In genomic region chr13:27927444-27928352, GRCh38 we compare ENCODE assay signal across 25 cellular contexts. TPM values are rescaled to one million over a fixed set of nuclear protein-coding genes. Genes with fewer than 3 reads are reported as not detected.
A peak's percentile ranks its signal among the peaks of the same experiment; 100 is the strongest.
DNase-seq lines count a peak whose midpoint lies in the region; ATAC-seq, FAIRE-seq and TF ChIP-seq lines count a peak whose summit lies in the region.
"Had no signal": no experiment of that assay in that cellular context is flagged by ENCODE, and none has a peak within 500 bp of the region (broad histone marks: within the 10 kb centered on the region; RNA-seq: fewer than 3 reads in every experiment).

No MANE protein-coding gene starts in this region.

- no peak for TF ChIP-seq POLR2A in endothelial cell of umbilical vein (IDR thresholded peaks at IDR 0.05; ENCODE audit: low read depth, low read length)

- BruUV-seq in endothelial cell of umbilical vein (replicated peaks; lab: Mats Ljungman, UMichigan), result no TSS peak

- H3F3A ChIP-seq in GM23338 (replicated peaks; ENCODE audit: low read depth), result peaks cover 30% of the 10 kb centered on the region

- no peaks in the 10 kb centered on the region for H3K9me2 ChIP-seq in GM23338 (ENCODE audit: insufficient read depth)

- H3K27me3 Mint-ChIP-seq in GM23338 (ENCODE audit: insufficient read depth, low read depth, poor library complexity), result peaks cover 99% of the 10 kb centered on the region

- H3K4me1 ChIP-seq in GM23338 (ENCODE audit: insufficient read depth), result peaks cover 27% of the 10 kb centered on the region
- no peaks in the 10 kb centered on the region for H3K4me1 ChIP-seq in endothelial cell of umbilical vein (ENCODE audit: control insufficient read depth, extremely low read depth, insufficient read depth, low read length)
- H3K4me1 ChIP-seq in osteoblast (ENCODE audit: insufficient read depth, low read length), result no peaks in the 10 kb centered on the region
- H3K4me1 ChIP-seq: BE2C, left lung had no signal

- H3K27me3 ChIP-seq in GM23338 (ENCODE audit: insufficient read depth) (peaks cover 100% of the 10 kb centered on the region), endothelial cell of umbilical vein (ENCODE audit: control insufficient read depth in 2 of 2, insufficient read depth in 2 of 2, low read length in 2 of 2) (peaks cover 71 to 90% of the 10 kb centered on the region in 2 experiments), osteoblast (ENCODE audit: insufficient read depth, low read length) (peaks cover 83% of the 10 kb centered on the region)

- peak overlapping the region; percentile 36; the same call in 1 of the 3 replicates for H3K4me3 Mint-ChIP-seq in GM23338

- H3K9me3 ChIP-seq in endothelial cell of umbilical vein (replicated peaks; ENCODE audit: control insufficient read depth, insufficient read depth, low read length), result no peaks in the 10 kb centered on the region
- no peaks in the 10 kb centered on the region for H3K9me3 ChIP-seq in osteoblast (ENCODE audit: low read depth, low read length)
- H3K9me3 ChIP-seq: BE2C, left lung, MG63, transverse colon had no signal

- H4K20me1 ChIP-seq in GM23338 (replicated peaks; ENCODE audit: insufficient read depth) (peaks cover 61% of the 10 kb centered on the region), endothelial cell of umbilical vein (replicated peaks; ENCODE audit: control insufficient read depth, extremely low read depth, insufficient read depth, low read length) (no peaks in the 10 kb centered on the region), osteoblast (ENCODE audit: insufficient read depth, low read length) (no peaks in the 10 kb centered on the region)

- H3K4me2 ChIP-seq in GM23338 (peak overlapping the region; percentile 66), endothelial cell of umbilical vein (ENCODE audit: insufficient read depth, low read length) (no peak overlapping the region), osteoblast (ENCODE audit: insufficient read depth, low read length) (no peak overlapping the region)

- H3K27ac ChIP-seq in GM23338 (ENCODE audit: low read depth) (no peak overlapping the region), endothelial cell of umbilical vein (ENCODE audit: insufficient read depth, low read depth, low read length) (no peak overlapping the region), osteoblast (ENCODE audit: low read depth, low read length) (no peak overlapping the region)
- H3K27ac ChIP-seq: 22Rv1, epithelial cell of prostate, left lung, transverse colon had no signal

- no peaks in the 10 kb centered on the region for H3K79me2 ChIP-seq in GM23338 (replicated peaks; ENCODE audit: insufficient read depth)
- H3K79me2 ChIP-seq in endothelial cell of umbilical vein (ENCODE audit: control insufficient read depth, insufficient read depth, low read length), result no peaks in the 10 kb centered on the region
- H3K79me2 ChIP-seq in osteoblast (ENCODE audit: insufficient read depth, low read length), result no peaks in the 10 kb centered on the region

- H3K36me3 ChIP-seq in GM23338 (ENCODE audit: insufficient read depth), result no peaks in the 10 kb centered on the region
- no peaks in the 10 kb centered on the region for H3K36me3 ChIP-seq in endothelial cell of umbilical vein (ENCODE audit: control insufficient read depth in 2 of 2, extremely low read depth in 1 of 2, insufficient read depth in 2 of 2, low read length in 2 of 2)
- H3K36me3 ChIP-seq in osteoblast (ENCODE audit: insufficient read depth, low read length), result no peaks in the 10 kb centered on the region
- H3K36me3 ChIP-seq: BE2C, left lung, MG63, transverse colon had no signal

- H2AFZ ChIP-seq in GM23338 (no peak overlapping the region), endothelial cell of umbilical vein (ENCODE audit: low read depth, low read length) (no peak overlapping the region), osteoblast (ENCODE audit: low read length) (no peak overlapping the region)

- dilution Hi-C loops in endothelial cell of umbilical vein (cut with MboI; ENCODE audit: extremely low pct_ligation_motif_present, low sequenced_read_pairs), result no loop called here

- CTCF ChIA-PET in endothelial cell of umbilical vein (lab: Charles Lee), result interaction anchor here (1.1 kb wide), 1 partner anchor 12 kb away, joined by 3 read pairs; no protein-coding TSS in a partner anchor

- H3K4me3 ChIP-seq in GM23338 (peak overlapping the region; percentile 23; the same call in 1 of the 2 replicates), endothelial cell of umbilical vein (replicated peaks in 1 of 3; ENCODE audit: insufficient read depth in 1 of 3, low read depth in 1 of 3, low read length in 3 of 3) (no peak overlapping the region), osteoblast (ENCODE audit: insufficient read depth, low read length) (no peak overlapping the region)
- H3K4me3 ChIP-seq: left lung, MG63, transverse colon had no signal

- POLR2A ChIA-PET in endothelial cell of umbilical vein (lab: Charles Lee), result no interaction called here

- intact Hi-C loops in endothelial cell of umbilical vein (cut with micrococcal nuclease), result no loop called here

- H3K9me3 Mint-ChIP-seq in GM23338, result peaks cover 6% of the 10 kb centered on the region; the same call in 1 of the 3 replicates

- TF ChIP-seq CTCF in GM23338 (conservative IDR thresholded peaks at IDR 0.05; ENCODE audit: low read depth in 2 of 2), result no peak
- TF ChIP-seq CTCF in endothelial cell of umbilical vein (IDR thresholded peaks at IDR 0.05; ENCODE audit: extremely low read depth in 1 of 2, insufficient read depth in 1 of 2, low read depth in 1 of 2, low read length in 2 of 2), result no peak
- no peak for TF ChIP-seq CTCF in osteoblast (IDR thresholded peaks at IDR 0.05; ENCODE audit: extremely low read depth, low read depth, low read length)

- no peaks in the 10 kb centered on the region for H3K9me1 ChIP-seq in endothelial cell of umbilical vein (replicated peaks; ENCODE audit: control insufficient read depth, extremely low read depth, insufficient read depth, low read length)

- no peak for FAIRE-seq in endothelial cell of umbilical vein (lab: Jason Lieb, UNC)
- FAIRE-seq: colon, frontal cortex, HepG2 had no signal

- no peaks in the 10 kb centered on the region; the same call in 2 of the 3 replicates for H3K36me3 Mint-ChIP-seq in GM23338 (ENCODE audit: low read depth)

- peak; percentile 30 for ATAC-seq in GM23338
- ATAC-seq in GM18867 (IDR thresholded peaks at IDR 0.05; ENCODE audit: unreplicated experiment), result no peak
- ATAC-seq: HepG2, left lung had no signal

- H3K27ac Mint-ChIP-seq in GM23338, result no peak overlapping the region

- peaks cover 38% of the 10 kb centered on the region for H3K4me1 Mint-ChIP-seq in GM23338

- DNase-seq in DMS53 (lab: John Stamatoyannopoulos, UW), result peak; percentile 43
- DNase-seq in DMS53 treated with DMSO at 0.1 percent for 48 hours (lab: John Stamatoyannopoulos, UW; ENCODE audit: unreplicated experiment), result no peak
- DNase-seq in GM23338 (ENCODE audit: low spot score), result peak; percentile 59
- DNase-seq in endothelial cell of umbilical vein (ENCODE audit: low read depth, low spot score), result no peak
- DNase-seq in osteoblast (ENCODE audit: insufficient read length, low spot score, missing footprints), result peak; percentile 76
- DNase-seq in NCI-H2081 treated with DMSO at 0.1 percent for 48 hours (lab: John Stamatoyannopoulos, UW), result no peak
- DNase-seq in activated effector memory CD4-positive, alpha-beta T cell treated with Interleukin-2 at 50 U/mL for 16 hours, result no peak
- DNase-seq: activated CD8-positive, alpha-beta memory T cell treated with anti-CD3 and anti-CD28 coated beads for 24 hours; activated gamma-delta T cell treated with Interleukin-2 at 50 U/mL for 16 hours; BE2C; DMS 273 treated with DMSO at 0.1 percent for 48 hours; left lung; MG63; NCI-H1694 treated with DMSO at 0.1 percent for 48 hours; NCI-H446; NK-92 treated with Interleukin-12 subunit alpha and Interleukin-12 subunit beta, amount 100 ng/mL, for 24 hours; RPMI8226; transverse colon had no signal

- H3K9ac ChIP-seq in endothelial cell of umbilical vein (replicated peaks; ENCODE audit: extremely low read depth, insufficient read depth, low read length), result no peak overlapping the region

TF ChIP-seq in GM23338, 12 proteins besides CTCF, POLR2A, EP300 and RAD21:
- TF ChIP-seq EZH2phosphoT487 (IDR thresholded peaks at IDR 0.05; ENCODE audit: unreplicated experiment) (peak; percentile 89), EZH2 (IDR thresholded peaks at IDR 0.05; ENCODE audit: low read depth, unreplicated experiment) (peak; percentile 90), JUNB (IDR thresholded peaks at IDR 0.05; ENCODE audit: unreplicated experiment) (no peak)

TF ChIP-seq in endothelial cell of umbilical vein, 7 proteins besides CTCF, POLR2A, EP300 and RAD21:
- peak; percentile 89 for TF ChIP-seq EZH2 (IDR thresholded peaks at IDR 0.05; ENCODE audit: borderline replicate concordance, low read depth, low read length, severe bottlenecking)
- TF ChIP-seq MYC (IDR thresholded peaks at IDR 0.05; ENCODE audit: low read depth, low read length), result no peak

RNA-seq across cellular contexts. Expression of gene PDX1, which starts 7.9 kb away (rescaled TPM):
- not detected in 2 replicates for total RNA-seq in GM23338 (2014; rRNA removed; shearing (Covaris generic))
- polyA plus RNA-seq in GM23338 (2016; fragmentation: Nextera tagmentation; extraction: Ambion mirVana), result not detected in 2 replicates
- total RNA-seq in endothelial cell of umbilical vein, result not detected in 2 replicates
- not detected in 2 replicates for polyA plus RNA-seq in endothelial cell of umbilical vein
- not detected in 2 replicates for polyA plus RNA-seq in endothelial cell of umbilical vein (2011; cell fraction: cytosol; rRNA removed)
- not detected in 2 replicates for polyA plus RNA-seq in endothelial cell of umbilical vein (2011; cell fraction: nucleus; rRNA removed)
- polyA plus RNA-seq in endothelial cell of umbilical vein (2012), result not detected in 2 replicates
- not detected in 2 replicates for polyA minus RNA-seq in endothelial cell of umbilical vein
- polyA minus RNA-seq in endothelial cell of umbilical vein (2011; cell fraction: cytosol; rRNA and poly(A)+ RNA removed), result not detected
- polyA minus RNA-seq in endothelial cell of umbilical vein (2011; cell fraction: nucleus; rRNA and poly(A)+ RNA removed), result not detected in 2 replicates
- total RNA-seq in osteoblast, result not detected in 2 replicates
- total RNA-seq: frontal cortex, left lung, mononuclear cell had no signal
- polyA plus RNA-seq: HepG2 had no signal

RNA-seq across cellular contexts. Expression of gene CDX2, which starts 41.4 kb away (rescaled TPM):
- not detected in 2 replicates for total RNA-seq in GM23338 (2014; rRNA removed; shearing (Covaris generic))
- polyA plus RNA-seq in GM23338 (2016; fragmentation: Nextera tagmentation; extraction: Ambion mirVana) (0.12 TPM in 1 of 2 replicates, not detected in the other), endothelial cell of umbilical vein (not detected in 2 replicates)
- total RNA-seq in endothelial cell of umbilical vein (not detected in 2 replicates), osteoblast (not detected in 2 replicates)
- not detected in 2 replicates for polyA plus RNA-seq in endothelial cell of umbilical vein (2011; cell fraction: cytosol; rRNA removed)
- not detected in 2 replicates for polyA plus RNA-seq in endothelial cell of umbilical vein (2011; cell fraction: nucleus; rRNA removed)
- polyA plus RNA-seq in endothelial cell of umbilical vein (2012), result not detected in 2 replicates
- not detected in 2 replicates for polyA minus RNA-seq in endothelial cell of umbilical vein
- polyA minus RNA-seq in endothelial cell of umbilical vein (2011; cell fraction: cytosol; rRNA and poly(A)+ RNA removed), result not detected
- polyA minus RNA-seq in endothelial cell of umbilical vein (2011; cell fraction: nucleus; rRNA and poly(A)+ RNA removed), result not detected in 2 replicates
- total RNA-seq: frontal cortex, left lung, mononuclear cell had no signal
- polyA plus RNA-seq: HepG2 had no signal

Comparison
In these comparisons a context has a peak if more than half of its experiments do, and no peak if none do; other contexts are left out.
1. DNase-seq: peak in DMS53 (single experiment), GM23338 (single experiment) and osteoblast (single experiment); none in DMS53 treated with DMSO at 0.1 percent for 48 hours (single experiment), endothelial cell of umbilical vein (single experiment), NCI-H2081 treated with DMSO at 0.1 percent for 48 hours (single experiment) and activated effector memory CD4-positive, alpha-beta T cell treated with Interleukin-2 at 50 U/mL for 16 hours (single experiment).